In the genomic region with DNA sequence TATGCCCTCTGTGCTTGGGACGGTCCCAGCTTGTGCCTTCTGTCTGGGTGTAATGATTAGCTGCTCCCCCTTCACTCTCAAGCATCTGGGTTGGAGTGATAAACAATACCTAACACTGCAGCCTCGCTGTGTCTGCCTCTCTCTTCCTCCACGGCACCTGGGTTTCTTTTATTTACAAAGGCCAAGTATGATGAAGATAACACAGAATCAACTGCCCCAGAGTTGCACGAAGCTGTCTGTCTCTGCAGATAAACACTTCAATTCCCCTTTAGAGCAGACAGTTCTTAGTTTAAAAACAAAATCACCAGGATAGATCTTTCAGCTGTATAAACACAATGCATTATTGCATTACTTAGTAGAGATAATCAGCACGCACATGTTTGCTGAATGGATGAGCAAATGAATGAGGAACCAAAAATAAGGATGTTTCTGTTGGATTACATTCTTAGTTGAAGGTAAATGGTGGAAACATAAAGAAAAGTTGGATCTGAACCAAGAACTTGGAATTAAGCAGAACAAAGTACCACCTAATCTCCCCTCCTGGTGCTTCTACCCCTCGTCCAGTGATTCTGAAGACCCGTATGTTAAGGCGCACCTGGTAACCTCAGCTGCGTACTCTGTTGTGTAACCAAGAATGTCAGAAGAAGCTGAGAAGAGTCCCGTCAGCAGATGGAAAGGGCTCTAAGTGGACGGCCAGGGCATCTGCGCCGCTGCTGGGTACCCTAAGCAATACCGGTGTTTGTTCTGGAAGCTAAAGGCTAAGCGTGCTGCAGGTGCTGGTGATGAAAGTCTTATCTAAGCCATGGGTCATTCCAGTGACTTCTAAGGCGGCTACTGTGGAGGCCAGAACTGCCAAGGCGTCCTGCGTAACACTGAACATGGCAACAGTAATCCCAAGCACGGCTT, we compare ENCODE assay signal across 19 cellular contexts.
"Had no signal": no experiment of that assay in that cellular context is flagged by ENCODE, and none has a peak within 500 bp of the region (broad histone marks: within the 10 kb centered on the region; RNA-seq: fewer than 3 reads in every experiment).

No MANE protein-coding gene starts in this region.

- H3K36me3 ChIP-seq: neutrophil, thyroid gland had no signal

- H3K9me3 ChIP-seq: mucosa of descending colon, neutrophil, thyroid gland had no signal

- FAIRE-seq: urothelium cell line had no signal

- H3K27me3 ChIP-seq: thyroid gland had no signal

- H3K27ac ChIP-seq: coronary artery, neutrophil, thyroid gland had no signal

- DNase-seq: activated B cell treated with CpG ODN at 0.5 μM for 24 hours; activated CD4-positive, alpha-beta T cell treated with anti-CD3 and anti-CD28 coated beads, Interleukin-2, amount 10 ng/mL, durations not matched to agents 24 days and 14 days; activated CD8-positive, alpha-beta memory T cell treated with anti-CD3 and anti-CD28 coated beads, Interleukin-2, amount 50 U/mL, for 4 hours; activated CD8-positive, alpha-beta T cell treated with anti-CD3 and anti-CD28 coated beads, Interleukin-2, amount 10 ng/mL, durations not matched to agents 7 days and 5 days; activated gamma-delta T cell; activated naive CD8-positive, alpha-beta T cell treated with anti-CD3 and anti-CD28 coated beads for 36 hours; activated T-cell treated with anti-CD3 and anti-CD28 coated beads, Interleukin-2, amount 50 U/mL, for 72 hours; amygdala; kidney glomerular epithelial cell; left ventricle myocardium superior; mucosa of descending colon; naive thymus-derived CD4-positive, alpha-beta T cell; stimulated activated CD4-positive, alpha-beta T cell treated with anti-CD3 and anti-CD28 coated beads, Interleukin-12 subunit alpha, Interleukin-12 subunit beta, amount 100 ng/mL, for 4 hours; stimulated activated CD4-positive, alpha-beta T cell treated with anti-CD3 and anti-CD28 coated beads, Interleukin-2, amount 100 ng/mL, for 24 hours; stimulated activated naive B cell treated with anti-CD40 and anti-IgM and Interleukin-4, amounts not matched to agents 10 μg/mL and 1 μg/mL and 100 μg/mL, for 72 hours; thyroid gland had no signal

- H3K4me3 ChIP-seq: coronary artery, mucosa of descending colon, thyroid gland had no signal

- ATAC-seq: activated CD8-positive, alpha-beta T cell treated with anti-CD3 and anti-CD28 coated beads, Interleukin-2, amount 10 ng/mL, durations not matched to agents 7 days and 5 days; activated T-cell treated with anti-CD3 and anti-CD28 coated beads, Interleukin-2, amount 50 U/mL, for 72 hours; left ventricle myocardium superior; mucosa of descending colon; naive thymus-derived CD4-positive, alpha-beta T cell had no signal

- H3K4me1 ChIP-seq: thyroid gland had no signal
